In the genomic region with DNA sequence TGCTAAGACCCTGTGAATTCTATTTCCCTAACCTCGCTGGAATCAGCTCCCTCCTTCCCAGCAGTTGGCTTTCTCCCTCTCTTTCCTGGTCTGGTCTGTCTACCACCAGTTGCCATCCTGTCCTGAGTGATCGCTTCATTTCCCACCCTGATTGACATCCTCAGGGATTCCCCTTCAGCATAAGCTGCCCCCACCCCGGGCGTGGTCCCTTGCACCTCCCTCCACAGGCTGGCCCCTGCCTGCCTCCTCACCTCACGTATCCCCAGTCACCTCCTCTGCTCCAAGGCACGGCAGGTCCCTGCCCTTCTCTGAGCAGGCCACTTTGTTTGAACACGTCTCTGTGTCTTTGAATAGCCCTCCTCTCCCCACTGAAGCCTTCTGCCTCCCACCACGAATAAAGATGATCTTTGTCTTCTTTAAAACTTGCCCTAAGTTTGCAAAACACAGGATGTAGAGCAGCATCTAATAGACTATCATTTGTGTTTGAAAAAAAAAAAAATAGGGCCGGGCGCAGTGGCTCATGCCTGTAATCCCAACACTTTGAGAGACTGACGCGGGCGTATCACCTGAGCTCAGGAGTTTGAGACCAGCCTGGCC, we compare ENCODE assay signal across 27 cellular contexts.
DNase-seq lines count a peak whose midpoint lies in the region; ATAC-seq, FAIRE-seq and TF ChIP-seq lines count a peak whose summit lies in the region.
"Had no signal": no experiment of that assay in that cellular context is flagged by ENCODE, and none has a peak within 500 bp of the region (broad histone marks: within the 10 kb centered on the region; RNA-seq: fewer than 3 reads in every experiment).

No MANE protein-coding gene starts in this region.

- H3K9ac ChIP-seq in keratinocyte (ENCODE audit: control insufficient read depth, extremely low read depth, insufficient read depth, low read length): no peak overlapping the region
- H3K9ac ChIP-seq: KMS-11 had no signal

- TF ChIP-seq POLR2A in H54 (IDR thresholded peaks at IDR 0.05; ENCODE audit: low read depth, low read length): no peak

- peaks cover 34% of the 10 kb centered on the region for H3K36me3 Mint-ChIP-seq in GM23338 (ENCODE audit: low read depth)

- peaks cover 35% of the 10 kb centered on the region for H3K79me2 ChIP-seq in GM23338 (replicated peaks; ENCODE audit: insufficient read depth)
- H3K79me2 ChIP-seq in keratinocyte (ENCODE audit: control insufficient read depth, insufficient read depth, low read length): no peaks in the 10 kb centered on the region

- H4K20me1 ChIP-seq in GM23338 (replicated peaks; ENCODE audit: insufficient read depth): no peaks in the 10 kb centered on the region; the same call in 1 of the 2 replicates
- no peaks in the 10 kb centered on the region for H4K20me1 ChIP-seq in keratinocyte (ENCODE audit: control insufficient read depth, extremely low read depth, insufficient read depth, low read length)

- ATAC-seq in GM23338: peak; percentile 53
- ATAC-seq in psoas muscle: peak in 3 of 4 donors; percentile 18 to 50 (median 42)
- ATAC-seq in HG02884 (IDR thresholded peaks at IDR 0.05; ENCODE audit: unreplicated experiment): no peak

- H2AFZ ChIP-seq in GM23338 (no peak overlapping the region), keratinocyte (ENCODE audit: control insufficient read depth, low read length) (peak overlapping the region; percentile 68)

- H3K4me1 ChIP-seq in GM23338 (ENCODE audit: insufficient read depth) (no peaks in the 10 kb centered on the region), keratinocyte (ENCODE audit: control insufficient read depth, extremely low read depth, insufficient read depth, low read length) (peaks cover 12% of the 10 kb centered on the region), psoas muscle (peaks cover 17% of the 10 kb centered on the region)

- no peak for FAIRE-seq in keratinocyte (lab: Jason Lieb, UNC)
- no peak for FAIRE-seq in H54 (lab: Jason Lieb, UNC)
- FAIRE-seq: D721Med, endothelial cell of umbilical vein had no signal

- H3K27me3 ChIP-seq in GM23338 (ENCODE audit: insufficient read depth) (no peaks in the 10 kb centered on the region), keratinocyte (ENCODE audit: control insufficient read depth, extremely low read depth, insufficient read depth, low read length) (no peaks in the 10 kb centered on the region), psoas muscle (ENCODE audit: insufficient read depth in 3 of 3, low read length in 2 of 3) (no peaks in the 10 kb centered on the region)
- H3K27me3 ChIP-seq: dorsolateral prefrontal cortex, heart left ventricle, upper lobe of left lung had no signal

- no peaks in the 10 kb centered on the region for H3F3A ChIP-seq in GM23338 (replicated peaks; ENCODE audit: low read depth)

- intact Hi-C loops in psoas muscle (cut with DNase I): no loop called here

- H3K9me3 Mint-ChIP-seq in GM23338: peaks cover 22% of the 10 kb centered on the region

- H3K4me3 ChIP-seq in GM23338 (no peak overlapping the region), keratinocyte (ENCODE audit: control insufficient read depth in 2 of 3, extremely low read depth in 1 of 3, insufficient read depth in 2 of 3, low read depth in 1 of 3, low read length in 3 of 3) (no peak overlapping the region), psoas muscle (no peak overlapping the region)
- H3K4me3 ChIP-seq: dorsolateral prefrontal cortex, heart left ventricle, upper lobe of left lung had no signal

- peaks cover 10% of the 10 kb centered on the region for H3K27me3 Mint-ChIP-seq in GM23338 (ENCODE audit: insufficient read depth, low read depth, poor library complexity)

- TF ChIP-seq CTCF in GM23338 (conservative IDR thresholded peaks at IDR 0.05; ENCODE audit: low read depth in 2 of 2) (no peak), keratinocyte (optimal IDR thresholded peaks at IDR 0.05 in 1 of 3, IDR thresholded peaks at IDR 0.05 in 1 of 3, conservative IDR thresholded peaks at IDR 0.05 in 1 of 3; ENCODE audit: extremely low read depth in 1 of 3, insufficient read depth in 2 of 3, low read length in 3 of 3) (no peak), psoas muscle (IDR thresholded peaks at IDR 0.05) (no peak)

- in situ Hi-C loops in SK-MEL-5 (cut with HindIII; ENCODE audit: low pct_unique_long_range_greater_than_20kb, low sequenced_read_pairs): no loop called here

- dilution Hi-C loops in keratinocyte (cut with MboI; ENCODE audit: extremely low pct_ligation_motif_present, low sequenced_read_pairs): no loop called here

- peaks cover 2% of the 10 kb centered on the region for H3K9me1 ChIP-seq in keratinocyte (ENCODE audit: control insufficient read depth, extremely low read depth, insufficient read depth, low read length)

- no peaks in the 10 kb centered on the region for H3K9me2 ChIP-seq in GM23338 (ENCODE audit: insufficient read depth)

- H3K27ac Mint-ChIP-seq in GM23338: no peak overlapping the region
- H3K27ac Mint-ChIP-seq: T-helper 2 cell treated with Interferon-gamma antibody and Interleukin-4, amounts not matched to agents 5 μg/mL and 100 μg/mL, for 36 hours had no signal

- no peak overlapping the region for H3K4me3 Mint-ChIP-seq in GM23338
- H3K4me3 Mint-ChIP-seq: T-helper 2 cell treated with Interferon-gamma antibody and Interleukin-4, amounts not matched to agents 5 μg/mL and 100 μg/mL, for 36 hours had no signal

- peaks cover 8% of the 10 kb centered on the region for H3K4me1 Mint-ChIP-seq in GM23338

- no peak overlapping the region for H3K4me2 ChIP-seq in GM23338
- peak overlapping the region; percentile 31 for H3K4me2 ChIP-seq in keratinocyte (ENCODE audit: control insufficient read depth, extremely low read depth, insufficient read depth, low read depth, low read length)
- H3K4me2 ChIP-seq: KMS-11 had no signal

- no peaks in the 10 kb centered on the region for H3K9me3 ChIP-seq in keratinocyte (ENCODE audit: control insufficient read depth, low read depth, low read length)
- H3K9me3 ChIP-seq in psoas muscle: no peaks in the 10 kb centered on the region

- no peak for DNase-seq in GM23338 (ENCODE audit: low spot score)
- peak; percentile 88 for DNase-seq in SK-MEL-5 (ENCODE audit: low read depth, low spot score)
- no peak for DNase-seq in keratinocyte (ENCODE audit: low read depth, low spot score)
- no peak for DNase-seq in psoas muscle
- no peak for DNase-seq in retina
- no peak for DNase-seq in H54 (ENCODE audit: insufficient read length, low spot score)
- DNase-seq: activated CD4-positive, alpha-beta T cell treated with anti-CD3 and anti-CD28 coated beads for 4 hours; activated CD8-positive, alpha-beta memory T cell treated with anti-CD3 and anti-CD28 coated beads for 24 hours; activated effector memory CD4-positive, alpha-beta T cell treated with anti-CD3 and anti-CD28 coated beads, Interleukin-2, amount 50 U/mL, for 16 hours; cerebellar nuclear complex; HCEC 1CT; heart left ventricle; NCI-H1417 treated with DMSO at 0.1 percent for 48 hours; NCI-H2081 treated with DMSO at 0.1 percent for 48 hours; NCI-H345; NCI-H82; occipital lobe; Right ventricle myocardium superior; stimulated activated CD4-positive, alpha-beta T cell treated with anti-CD3 and anti-CD28 coated beads, Interleukin-2, amount 100 ng/mL, for 24 hours; substantia nigra; upper lobe of left lung had no signal

- 75 to 80% (median 78%) methylated on average over 13 of the region's 13 CpGs for WGBS in psoas muscle, 3 donors

- H3K27ac ChIP-seq in GM23338 (ENCODE audit: low read depth): no peak overlapping the region
- peak overlapping the region; percentile 2 for H3K27ac ChIP-seq in keratinocyte (ENCODE audit: control insufficient read depth, insufficient read depth, low read length)
- no peak overlapping the region for H3K27ac ChIP-seq in psoas muscle
- H3K27ac ChIP-seq: dorsolateral prefrontal cortex, KMS-11, upper lobe of left lung had no signal

- no peaks in the 10 kb centered on the region for H3K36me3 ChIP-seq in GM23338 (ENCODE audit: insufficient read depth)
- H3K36me3 ChIP-seq in keratinocyte (ENCODE audit: control insufficient read depth in 2 of 2, extremely low read depth in 1 of 2, insufficient read depth in 2 of 2, low read length in 2 of 2): no peaks in the 10 kb centered on the region
- no peaks in the 10 kb centered on the region for H3K36me3 ChIP-seq in psoas muscle (ENCODE audit: insufficient read depth in 1 of 2, low read depth in 1 of 2)
- H3K36me3 ChIP-seq: heart left ventricle had no signal

TF ChIP-seq in GM23338, 12 proteins besides CTCF, POLR2A, EP300 and RAD21:
- no peak for TF ChIP-seq ZNF331 (CRISPR knock-in tag; IDR thresholded peaks at IDR 0.05; ENCODE audit: low read depth)
- no peak for TF ChIP-seq STAT1 (IDR thresholded peaks at IDR 0.05; ENCODE audit: unreplicated experiment)
- TF ChIP-seq, protein P1, sequence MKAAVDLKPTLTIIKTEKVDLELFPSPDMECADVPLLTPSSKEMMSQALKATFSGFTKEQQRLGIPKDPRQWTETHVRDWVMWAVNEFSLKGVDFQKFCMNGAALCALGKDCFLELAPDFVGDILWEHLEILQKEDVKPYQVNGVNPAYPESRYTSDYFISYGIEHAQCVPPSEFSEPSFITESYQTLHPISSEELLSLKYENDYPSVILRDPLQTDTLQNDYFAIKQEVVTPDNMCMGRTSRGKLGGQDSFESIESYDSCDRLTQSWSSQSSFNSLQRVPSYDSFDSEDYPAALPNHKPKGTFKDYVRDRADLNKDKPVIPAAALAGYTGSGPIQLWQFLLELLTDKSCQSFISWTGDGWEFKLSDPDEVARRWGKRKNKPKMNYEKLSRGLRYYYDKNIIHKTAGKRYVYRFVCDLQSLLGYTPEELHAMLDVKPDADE (IDR thresholded peaks at IDR 0.05): no peak
- no peak for TF ChIP-seq EZH2 (IDR thresholded peaks at IDR 0.05; ENCODE audit: low read depth, unreplicated experiment)
- no peak for TF ChIP-seq POLR2AphosphoS5 (IDR thresholded peaks at IDR 0.05; ENCODE audit: low read depth)
- TF ChIP-seq JUNB (IDR thresholded peaks at IDR 0.05; ENCODE audit: unreplicated experiment): no peak
- no peak for TF ChIP-seq NANOG (IDR thresholded peaks at IDR 0.05; ENCODE audit: borderline replicate concordance)
- TF ChIP-seq CREB1 (CRISPR knock-in tag; IDR thresholded peaks at IDR 0.05; ENCODE audit: low read depth): no peak
- TF ChIP-seq EZH2phosphoT487 (IDR thresholded peaks at IDR 0.05; ENCODE audit: unreplicated experiment): no peak
